ENCODE assay signal across 24 cellular contexts in the genomic region with DNA sequence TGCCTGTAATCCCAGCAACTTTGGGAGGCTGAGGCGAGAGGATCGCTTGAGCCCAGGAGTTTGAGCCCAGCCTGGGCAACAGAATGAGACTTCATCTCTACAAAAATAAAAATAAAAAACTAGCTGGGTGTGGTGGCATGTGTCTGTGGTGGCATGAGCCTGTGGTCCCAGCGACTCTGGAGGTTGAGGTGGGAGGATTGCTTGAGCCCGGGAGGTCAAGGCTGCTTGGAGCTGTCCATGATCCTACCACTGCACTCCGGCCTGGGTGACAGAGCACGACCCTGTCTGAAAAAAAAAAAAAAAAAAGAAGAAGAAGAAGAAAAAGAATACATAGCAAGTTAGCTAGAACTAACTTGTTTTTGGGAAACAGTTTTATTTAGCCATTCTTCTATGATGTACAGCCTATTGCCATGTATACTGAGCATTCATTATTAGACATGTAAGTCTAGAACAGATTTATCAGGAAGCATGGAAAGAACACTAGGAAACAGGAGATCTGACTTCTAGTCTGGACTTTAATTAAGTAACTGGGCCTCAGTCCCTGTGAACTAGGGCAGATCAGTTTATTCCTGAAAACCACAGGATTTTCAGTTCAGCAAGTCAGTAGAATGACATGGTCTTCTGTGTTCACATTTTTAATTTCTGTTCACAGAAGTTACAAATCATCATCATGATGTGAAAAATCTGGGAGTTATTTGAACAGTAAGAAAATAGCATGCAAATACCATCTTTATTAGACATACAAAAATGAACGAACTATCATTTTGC.
A peak's percentile ranks its signal among the peaks of the same experiment; 100 is the strongest.
DNase-seq lines count a peak whose midpoint lies in the region; ATAC-seq and FAIRE-seq lines count a peak whose summit lies in the region.
"Had no signal": no experiment of that assay in that cellular context is flagged by ENCODE, and none has a peak within 500 bp of the region (broad histone marks: within the 10 kb centered on the region; RNA-seq: fewer than 3 reads in every experiment).

No MANE protein-coding gene starts in this region.

- no peak overlapping the region for H3K4me3 Mint-ChIP-seq in T-helper 1 cell treated with Interleukin-12 subunit alpha and Interleukin-12 subunit beta and Interleukin-4 antibody, amounts not matched to agents 30 μg/mL and 1 μg/mL, for 36 hours
- peak overlapping the region in 1 of 3 donors; percentile 8 for H3K4me3 Mint-ChIP-seq in T-cell
- H3K4me3 Mint-ChIP-seq: activated B cell treated with CpG ODN at 0.5 μM for 24 hours; activated naive CD8-positive, alpha-beta T cell had no signal

- H3K36me3 Mint-ChIP-seq in T-helper 1 cell treated with Interleukin-12 subunit alpha and Interleukin-12 subunit beta and Interleukin-4 antibody, amounts not matched to agents 30 μg/mL and 1 μg/mL, for 36 hours (ENCODE audit: low read depth): peaks cover 26% of the 10 kb centered on the region
- peaks cover 34% of the 10 kb centered on the region for H3K36me3 Mint-ChIP-seq in T-cell

- no peaks in the 10 kb centered on the region for H3K9me3 Mint-ChIP-seq in T-helper 1 cell treated with Interleukin-12 subunit alpha and Interleukin-12 subunit beta and Interleukin-4 antibody, amounts not matched to agents 30 μg/mL and 1 μg/mL, for 36 hours
- no peaks in the 10 kb centered on the region for H3K9me3 Mint-ChIP-seq in T-cell
- H3K9me3 Mint-ChIP-seq: activated B cell treated with CpG ODN at 0.5 μM for 24 hours had no signal

- ATAC-seq in T-cell (replicated peaks in 1 of 4): no peak
- ATAC-seq: body of pancreas, esophagus mucosa, Panc1 had no signal

- POLR2A ChIA-PET in T-cell (lab: Charles Lee): interaction anchor here in 1 of 2 donors (0.7 kb wide), 1 partner anchor 26 kb away, joined by 7 read pairs; no protein-coding TSS in a partner anchor

- H3K27ac Mint-ChIP-seq in T-helper 1 cell treated with Interleukin-12 subunit alpha and Interleukin-12 subunit beta and Interleukin-4 antibody, amounts not matched to agents 30 μg/mL and 1 μg/mL, for 36 hours: peak overlapping the region; percentile 59
- peak overlapping the region; percentile 73 to 79 for H3K27ac Mint-ChIP-seq in T-cell
- H3K27ac Mint-ChIP-seq: activated B cell treated with CpG ODN at 0.5 μM for 24 hours; activated naive CD8-positive, alpha-beta T cell had no signal

- H3K4me1 Mint-ChIP-seq in T-helper 1 cell treated with Interleukin-12 subunit alpha and Interleukin-12 subunit beta and Interleukin-4 antibody, amounts not matched to agents 30 μg/mL and 1 μg/mL, for 36 hours (ENCODE audit: low read depth): peaks cover 51% of the 10 kb centered on the region
- peaks cover 33 to 81% (median 52%) of the 10 kb centered on the region in 3 donors for H3K4me1 Mint-ChIP-seq in T-cell

- DNase-seq in T-helper 1 cell (no peak), T-cell (no peak), renal cortical epithelial cell (ENCODE audit: low read depth) (peak; percentile 13), small intestine (no peak), SW480 (ENCODE audit: low spot score) (no peak), SK-N-DZ (ENCODE audit: low spot score) (no peak)
- DNase-seq in effector memory CD4-positive, alpha-beta T cell: no peak
- DNase-seq: activated B cell treated with CpG ODN at 0.5 μM for 24 hours; body of pancreas; Calu3; effector CD8-positive, alpha-beta T cell; MG63; NCI-H1436; NCI-H2107; NCI-H446 treated with DMSO at 0.1 percent for 48 hours; nucleus accumbens; stimulated activated naive CD4-positive, alpha-beta T cell had no signal

- H3K27ac ChIP-seq in effector memory CD4-positive, alpha-beta T cell (ENCODE audit: insufficient read depth, low read length, poor library complexity, severe bottlenecking): peak overlapping the region; percentile 79
- no peak overlapping the region for H3K27ac ChIP-seq in small intestine (ENCODE audit: low read depth in 1 of 2, low read length in 1 of 2)
- H3K27ac ChIP-seq: 22Rv1, body of pancreas, thoracic aorta had no signal

- H3K27me3 ChIP-seq in effector memory CD4-positive, alpha-beta T cell (replicated peaks; ENCODE audit: control insufficient read depth, insufficient read depth, low read length, poor library complexity, severe bottlenecking): no peaks in the 10 kb centered on the region
- no peaks in the 10 kb centered on the region for H3K27me3 ChIP-seq in small intestine (ENCODE audit: control insufficient read depth in 2 of 2, insufficient read depth in 2 of 2, low read length in 2 of 2)
- H3K27me3 ChIP-seq: body of pancreas, MG63 had no signal

- peaks cover 48% of the 10 kb centered on the region for H3K4me1 ChIP-seq in effector memory CD4-positive, alpha-beta T cell (ENCODE audit: control insufficient read depth, insufficient read depth, low read length, poor library complexity, severe bottlenecking)
- H3K4me1 ChIP-seq in small intestine (ENCODE audit: control insufficient read depth in 2 of 2, insufficient read depth in 1 of 2, low read depth in 1 of 2, low read length in 1 of 2): no peaks in the 10 kb centered on the region

- H3K9me3 ChIP-seq in effector memory CD4-positive, alpha-beta T cell (ENCODE audit: control insufficient read depth, low read length): no peaks in the 10 kb centered on the region
- no peaks in the 10 kb centered on the region for H3K9me3 ChIP-seq in small intestine (ENCODE audit: control insufficient read depth, low read depth)
- H3K9me3 ChIP-seq: body of pancreas, MG63, thoracic aorta had no signal

- CTCF ChIA-PET in T-cell (lab: Charles Lee): interaction anchor here in 1 of 2 donors (0.6 kb wide), 1 partner anchor 9 kb away, joined by 3 read pairs; no protein-coding TSS in a partner anchor

- 77 to 86% (median 77%) methylated on average over 7 of the region's 7 CpGs for WGBS in small intestine, 3 donors

- no peak overlapping the region for H3K4me3 ChIP-seq in effector memory CD4-positive, alpha-beta T cell (ENCODE audit: insufficient read depth, low read depth, low read length, poor library complexity, severe bottlenecking)
- H3K4me3 ChIP-seq in small intestine (ENCODE audit: low read depth in 1 of 2, low read length in 2 of 2): no peak overlapping the region
- H3K4me3 ChIP-seq: body of pancreas, MG63, skin epidermis, thoracic aorta had no signal

- H3K27me3 Mint-ChIP-seq in T-helper 1 cell treated with Interleukin-12 subunit alpha and Interleukin-12 subunit beta and Interleukin-4 antibody, amounts not matched to agents 30 μg/mL and 1 μg/mL, for 36 hours (ENCODE audit: low read depth): no peaks in the 10 kb centered on the region
- H3K27me3 Mint-ChIP-seq in T-cell: no peaks in the 10 kb centered on the region
- H3K27me3 Mint-ChIP-seq: activated B cell treated with CpG ODN at 0.5 μM for 24 hours; activated naive CD8-positive, alpha-beta T cell had no signal

- H3K36me3 ChIP-seq in effector memory CD4-positive, alpha-beta T cell (ENCODE audit: control insufficient read depth, insufficient read depth, low read length): no peaks in the 10 kb centered on the region
- no peaks in the 10 kb centered on the region for H3K36me3 ChIP-seq in small intestine (ENCODE audit: control insufficient read depth in 2 of 2, insufficient read depth in 2 of 2, low read length in 2 of 2)
- H3K36me3 ChIP-seq: MG63, thoracic aorta had no signal

- FAIRE-seq in small intestine (lab: Jason Lieb, UNC): no peak
